ENCODE assay signal across 13 cellular contexts in the genomic region with DNA sequence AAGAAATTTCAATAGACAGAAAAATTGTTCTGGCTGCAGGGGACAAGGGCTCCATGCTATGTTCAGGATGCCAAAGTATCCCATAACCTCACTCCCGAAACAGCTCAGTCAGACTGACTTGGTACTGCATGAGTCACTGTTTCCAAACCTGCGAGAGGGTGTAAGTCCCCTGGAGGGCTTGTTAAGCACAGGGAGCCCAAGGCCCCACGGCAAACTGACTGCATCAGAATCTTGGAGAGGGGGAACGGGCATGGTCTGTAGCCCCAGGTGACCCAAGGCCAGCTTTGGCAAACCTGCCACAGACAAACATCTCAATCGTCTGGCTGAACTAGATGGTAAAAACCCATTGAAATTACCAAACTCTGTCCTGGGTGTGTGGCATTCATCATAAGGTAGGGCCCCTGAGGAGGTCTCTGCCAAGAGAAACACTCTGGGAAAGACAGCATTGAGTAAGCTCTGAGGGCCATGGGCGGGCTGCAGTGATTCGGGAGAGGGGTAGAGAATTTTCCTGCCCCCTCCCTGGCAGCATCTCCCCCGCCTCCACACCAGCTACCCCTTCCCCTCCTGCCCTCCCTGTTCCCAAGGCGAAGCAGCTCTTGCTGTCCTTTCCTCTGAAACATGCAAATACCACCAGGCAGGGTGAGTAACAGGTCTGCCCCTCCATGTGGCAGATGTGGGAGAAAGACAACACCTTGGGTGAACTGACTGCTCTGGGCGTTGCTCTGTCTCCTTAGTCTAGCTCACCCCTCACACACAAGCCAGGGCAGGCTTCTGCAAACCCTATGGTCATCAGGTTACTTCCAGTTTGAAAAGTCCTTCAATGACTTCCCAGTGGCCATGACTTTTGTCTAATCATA.
DNase-seq lines count a peak whose midpoint lies in the region; ATAC-seq and TF ChIP-seq lines count a peak whose summit lies in the region.
"Had no signal": no experiment of that assay in that cellular context is flagged by ENCODE, and none has a peak within 500 bp of the region (broad histone marks: within the 10 kb centered on the region; RNA-seq: fewer than 3 reads in every experiment).

No MANE protein-coding gene starts in this region.

- no peak overlapping the region for H2BK20ac ChIP-seq in IMR-90 (ENCODE audit: low read depth, low read length)

- no peaks in the 10 kb centered on the region for H3K79me1 ChIP-seq in IMR-90 (ENCODE audit: low read depth in 1 of 2, low read length in 2 of 2)

- no peak overlapping the region for H2BK120ac ChIP-seq in IMR-90 (ENCODE audit: low read depth, low read length)

- H3K4me3 ChIP-seq in AG09309 (ENCODE audit: control insufficient read depth, low read depth, low read length) (no peak overlapping the region), IMR-90 (ENCODE audit: insufficient read depth, low read depth, low read length) (no peak overlapping the region)
- H3K4me3 ChIP-seq: Peyer's patch, skin epidermis had no signal

- BruUV-seq in IMR-90 (replicated peaks; lab: Mats Ljungman, UMichigan) = no TSS peak

- H3K4ac ChIP-seq in IMR-90 (ENCODE audit: low read depth, low read length) = no peak overlapping the region

- no peak overlapping the region for H3K18ac ChIP-seq in IMR-90 (ENCODE audit: low read depth, low read length)

- H4K20me1 ChIP-seq in IMR-90 (ENCODE audit: insufficient read depth, low read length) = no peaks in the 10 kb centered on the region

- no peak overlapping the region for H4K5ac ChIP-seq in IMR-90 (ENCODE audit: low read depth, low read length)

- intact Hi-C loops in IMR-90 (cut with micrococcal nuclease) = no loop called here
- intact Hi-C loops in activated CD4-positive, alpha-beta T cell treated with anti-CD3 and anti-CD28 coated beads for 36 hours (cut with DNase I, micrococcal nuclease) = no loop called here

- H3K23ac ChIP-seq in IMR-90 (ENCODE audit: low read depth, low read length) = no peak overlapping the region

- in situ Hi-C loops in IMR-90 (cut with MboI; ENCODE audit: low sequenced_read_pairs) = no loop called here

- H2AK5ac ChIP-seq in IMR-90 (ENCODE audit: low read depth, low read length) = 0 out of 2 replicates have a peak overlapping the region, but pooled peaks have one; percentile 23

- ATAC-seq in IMR-90 (ENCODE audit: low read depth) = peak; percentile 60; the same call in 1 of the 2 replicates
- ATAC-seq in activated CD4-positive, alpha-beta T cell treated with anti-CD3 and anti-CD28 coated beads for 36 hours = no peak
- no peak for ATAC-seq in stimulated activated effector memory CD8-positive, alpha-beta T cell treated with anti-CD3 and anti-CD28 coated beads, Interleukin-12 subunit alpha, Interleukin-12 subunit beta, amount 100 ng/mL, for 72 hours
- ATAC-seq: HepG2 had no signal

- no peaks in the 10 kb centered on the region for H3K4me1 Mint-ChIP-seq in activated CD4-positive, alpha-beta T cell treated with anti-CD3 and anti-CD28 coated beads for 36 hours
- H3K4me1 Mint-ChIP-seq in stimulated activated effector memory CD8-positive, alpha-beta T cell treated with anti-CD3 and anti-CD28 coated beads, Interleukin-12 subunit alpha, Interleukin-12 subunit beta, amount 100 ng/mL, for 72 hours = no peaks in the 10 kb centered on the region
- H3K4me1 Mint-ChIP-seq: CD8-positive, alpha-beta memory T cell had no signal

- no peak overlapping the region for H2BK5ac ChIP-seq in IMR-90 (ENCODE audit: low read depth, low read length, poor library complexity, severe bottlenecking)

- no peak overlapping the region for H4K8ac ChIP-seq in IMR-90 (ENCODE audit: low read depth in 2 of 2, low read length in 2 of 2)

- H2AK9ac ChIP-seq in IMR-90 (replicated peaks; ENCODE audit: low read depth, low read length, poor library complexity) = no peak overlapping the region

- no peaks in the 10 kb centered on the region; the same call in 1 of the 2 replicates for H3K9me1 ChIP-seq in IMR-90 (ENCODE audit: insufficient read depth, low read length)

- no peak overlapping the region for H3K27ac ChIP-seq in IMR-90 (ENCODE audit: insufficient read depth, low read length)
- H3K27ac ChIP-seq: Peyer's patch had no signal

- H3K4me3 Mint-ChIP-seq in activated CD4-positive, alpha-beta T cell treated with anti-CD3 and anti-CD28 coated beads for 36 hours = no peak overlapping the region
- H3K4me3 Mint-ChIP-seq in stimulated activated effector memory CD8-positive, alpha-beta T cell treated with anti-CD3 and anti-CD28 coated beads, Interleukin-12 subunit alpha, Interleukin-12 subunit beta, amount 100 ng/mL, for 72 hours = no peak overlapping the region
- H3K4me3 Mint-ChIP-seq: CD8-positive, alpha-beta memory T cell had no signal

- H3K9ac ChIP-seq in IMR-90 (ENCODE audit: low read depth, low read length) = no peak overlapping the region

- dilution Hi-C loops in IMR-90 (cut with HindIII; ENCODE audit: low sequenced_read_pairs, unreplicated experiment) = no loop called here

- H4K91ac ChIP-seq in IMR-90 (ENCODE audit: insufficient read depth, low read depth, low read length) = no peak overlapping the region

- H3K56ac ChIP-seq in IMR-90 (ENCODE audit: extremely low read depth, insufficient read depth, low read length) = no peak overlapping the region

- DNase-seq in AG09309 (ENCODE audit: low read depth) (peak; percentile 65), IMR-90 (peak; percentile 83), brain pericyte (ENCODE audit: low read depth, low spot score) (peak; percentile 47), lung microvascular endothelial cell (ENCODE audit: low read depth in 2 of 2) (peak; percentile 42 to 59), NCI-H2196 treated with DMSO at 0.1 percent for 48 hours (lab: John Stamatoyannopoulos, UW; ENCODE audit: unreplicated experiment) (no peak)
- no peak for DNase-seq in effector CD8-positive, alpha-beta T cell (lab: John Stamatoyannopoulos, UW)
- DNase-seq in activated CD4-positive, alpha-beta T cell treated with anti-CD3 and anti-CD28 coated beads for 36 hours = no peak
- DNase-seq in stimulated activated effector memory CD8-positive, alpha-beta T cell treated with anti-CD3 and anti-CD28 coated beads, Interleukin-12 subunit alpha, Interleukin-12 subunit beta, amount 100 ng/mL, for 72 hours (ENCODE audit: low spot score in 2 of 2) = no peak
- DNase-seq: CD8-positive, alpha-beta memory T cell; NCI-H2081 treated with DMSO at 0.1 percent for 48 hours; Peyer's patch had no signal

- no peak overlapping the region for H2AFZ ChIP-seq in IMR-90 (replicated peaks; ENCODE audit: low read length, poor library complexity)

- H3K14ac ChIP-seq in IMR-90 (replicated peaks; ENCODE audit: low read depth, low read length) = no peak overlapping the region

- H3K27me3 Mint-ChIP-seq in activated CD4-positive, alpha-beta T cell treated with anti-CD3 and anti-CD28 coated beads for 36 hours = peaks cover 15% of the 10 kb centered on the region

- peaks cover 21% of the 10 kb centered on the region for H3K27me3 ChIP-seq in IMR-90 (ENCODE audit: control insufficient read depth, insufficient read depth, low read length)
- H3K27me3 ChIP-seq: Peyer's patch had no signal

- POLR2A ChIA-PET in IMR-90 (lab: Charles Lee; ENCODE audit: unreplicated experiment) = no interaction called here
- POLR2A ChIA-PET in activated CD4-positive, alpha-beta T cell treated with anti-CD3 and anti-CD28 coated beads for 36 hours (lab: Charles Lee) = no interaction called here

- 0 out of 2 replicates have a peak, but pooled peaks cover 4% of the 10 kb centered on the region for H3K9me3 ChIP-seq in IMR-90 (ENCODE audit: control insufficient read depth, insufficient read depth, low read length)
- H3K9me3 ChIP-seq: Peyer's patch had no signal

- no peaks in the 10 kb centered on the region for H3K9me3 Mint-ChIP-seq in activated CD4-positive, alpha-beta T cell treated with anti-CD3 and anti-CD28 coated beads for 36 hours (ENCODE audit: low read depth)
- no peaks in the 10 kb centered on the region for H3K9me3 Mint-ChIP-seq in stimulated activated effector memory CD8-positive, alpha-beta T cell treated with anti-CD3 and anti-CD28 coated beads, Interleukin-12 subunit alpha, Interleukin-12 subunit beta, amount 100 ng/mL, for 72 hours

- H3K36me3 ChIP-seq in IMR-90 (ENCODE audit: control insufficient read depth, insufficient read depth, low read length) = no peaks in the 10 kb centered on the region
- H3K36me3 ChIP-seq: Peyer's patch had no signal

- TF ChIP-seq CTCF in AG09309 (IDR thresholded peaks at IDR 0.05; ENCODE audit: control insufficient read depth, insufficient read depth, low read depth, low read length, missing control alignments) (no peak), IMR-90 (conservative IDR thresholded peaks at IDR 0.05; ENCODE audit: low read depth, low read length) (no peak)

- TF ChIP-seq RAD21 in IMR-90 (IDR thresholded peaks at IDR 0.05; ENCODE audit: low read length) = no peak

- H3K27ac Mint-ChIP-seq in activated CD4-positive, alpha-beta T cell treated with anti-CD3 and anti-CD28 coated beads for 36 hours = no peak overlapping the region
- no peak overlapping the region for H3K27ac Mint-ChIP-seq in stimulated activated effector memory CD8-positive, alpha-beta T cell treated with anti-CD3 and anti-CD28 coated beads, Interleukin-12 subunit alpha, Interleukin-12 subunit beta, amount 100 ng/mL, for 72 hours
- H3K27ac Mint-ChIP-seq: CD8-positive, alpha-beta memory T cell had no signal

- peaks cover 5% of the 10 kb centered on the region; the same call in 1 of the 2 replicates for H3K4me1 ChIP-seq in IMR-90 (ENCODE audit: control insufficient read depth, insufficient read depth, low read length)
- H3K4me1 ChIP-seq: Peyer's patch had no signal

- CTCF ChIA-PET in IMR-90 (lab: Yijun Ruan, JAX) = no interaction called here
- CTCF ChIA-PET in activated CD4-positive, alpha-beta T cell treated with anti-CD3 and anti-CD28 coated beads for 36 hours (lab: Charles Lee) = no interaction called here

- H2BK15ac ChIP-seq in IMR-90 (ENCODE audit: low read depth, low read length) = no peak overlapping the region

- 20% methylated on average over 1 of the region's 10 CpGs; no CpG with 5 or more reads in 1 of the 2 experiments for WGBS in IMR-90 (ENCODE audit: extremely low coverage in 2 of 2, insufficient read length in 1 of 2), 2 experiments

- H3K4me2 ChIP-seq in IMR-90 (ENCODE audit: low read depth, low read length) = no peak overlapping the region

- no peaks in the 10 kb centered on the region for H3K36me3 Mint-ChIP-seq in activated CD4-positive, alpha-beta T cell treated with anti-CD3 and anti-CD28 coated beads for 36 hours (ENCODE audit: low read depth)
- H3K36me3 Mint-ChIP-seq in stimulated activated effector memory CD8-positive, alpha-beta T cell treated with anti-CD3 and anti-CD28 coated beads, Interleukin-12 subunit alpha, Interleukin-12 subunit beta, amount 100 ng/mL, for 72 hours = no peaks in the 10 kb centered on the region

- no peak for TF ChIP-seq POLR2A in IMR-90 (IDR thresholded peaks at IDR 0.05; ENCODE audit: low read depth, low read length)

TF ChIP-seq in IMR-90, 13 proteins besides CTCF, POLR2A, EP300 and RAD21:
- TF ChIP-seq RFX5 (IDR thresholded peaks at IDR 0.05; ENCODE audit: low read depth, low read length) (no peak), CEBPB (IDR thresholded peaks at IDR 0.05; ENCODE audit: low read depth, low read length) (no peak), NFE2L2 (IDR thresholded peaks at IDR 0.05; ENCODE audit: low read depth, low read length) (peak; percentile 55; the same call in 1 of the 2 replicates)

Comparison
In these comparisons a context has a peak if more than half of its experiments do, and no peak if none do; other contexts are left out.
1. DNase-seq: peak in AG09309 (single experiment), IMR-90 (single experiment), brain pericyte (single experiment) and lung microvascular endothelial cell (2 of 2); none in NCI-H2196 treated with DMSO at 0.1 percent for 48 hours (single experiment), effector CD8-positive, alpha-beta T cell (single experiment), activated CD4-positive, alpha-beta T cell treated with anti-CD3 and anti-CD28 coated beads for 36 hours (single experiment) and stimulated activated effector memory CD8-positive, alpha-beta T cell treated with anti-CD3 and anti-CD28 coated beads, Interleukin-12 subunit alpha, Interleukin-12 subunit beta, amount 100 ng/mL, for 72 hours (0 of 2).